ENCODE assay signal across 34 cellular contexts in the genomic region with DNA sequence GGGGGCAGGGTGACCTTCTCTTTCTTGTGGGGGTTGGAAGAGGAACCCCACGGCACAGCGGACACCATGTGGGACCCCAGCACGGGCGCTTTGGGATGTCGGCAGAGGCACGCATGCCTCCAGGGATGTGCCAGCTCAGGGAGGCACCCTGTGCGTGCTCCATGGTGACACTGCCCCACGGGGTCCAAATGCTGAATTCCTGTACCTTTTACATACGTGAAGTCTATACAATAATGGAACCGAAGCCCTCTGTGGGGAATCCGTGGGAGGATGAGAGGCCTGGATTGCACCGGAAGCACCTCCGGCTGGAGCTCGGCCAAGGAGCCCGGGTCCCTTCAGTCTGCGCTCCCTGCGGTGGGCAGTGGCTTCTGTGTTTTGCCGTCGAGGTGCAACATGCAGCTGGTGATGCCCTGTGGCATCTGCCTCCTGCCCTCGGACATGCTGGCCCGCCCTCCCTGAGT.
"Had no signal": no experiment of that assay in that cellular context is flagged by ENCODE, and none has a peak within 500 bp of the region (broad histone marks: within the 10 kb centered on the region; RNA-seq: fewer than 3 reads in every experiment).

No MANE protein-coding gene starts in this region.

- H3K36me3 Mint-ChIP-seq: activated CD4-positive, alpha-beta memory T cell treated with anti-CD3 and anti-CD28 coated beads for 36 hours; activated CD8-positive, alpha-beta memory T cell treated with anti-CD3 and anti-CD28 coated beads, Interleukin-2, amount 10 ng/mL, durations not matched to agents 7 days and 5 days; activated naive CD4-positive, alpha-beta T cell treated with anti-CD3 and anti-CD28 coated beads, Interleukin-2, amount 50 U/mL, for 24 hours; activated naive CD8-positive, alpha-beta T cell treated with anti-CD3 and anti-CD28 coated beads for 36 hours had no signal

- H3K4me1 Mint-ChIP-seq: activated CD4-positive, alpha-beta T cell treated with anti-CD3 and anti-CD28 coated beads, Interleukin-2, amount 10 ng/mL, durations not matched to agents 24 days and 14 days; activated CD8-positive, alpha-beta memory T cell treated with anti-CD3 and anti-CD28 coated beads, Interleukin-2, amount 10 ng/mL, durations not matched to agents 7 days and 5 days; activated naive CD4-positive, alpha-beta T cell treated with anti-CD3 and anti-CD28 coated beads, Interleukin-2, amount 50 U/mL, for 24 hours; activated naive CD8-positive, alpha-beta T cell treated with anti-CD3 and anti-CD28 coated beads, Interleukin-2, amount 50 U/mL, for 24 hours; endodermal cell; T-helper 17 cell had no signal

- H3K36me3 ChIP-seq: adrenal gland, colonic mucosa, esophagus muscularis mucosa, gastrocnemius medialis had no signal

- ATAC-seq: activated CD4-positive, alpha-beta T cell treated with anti-CD3 and anti-CD28 coated beads for 36 hours; activated CD8-positive, alpha-beta memory T cell treated with anti-CD3 and anti-CD28 coated beads, Interleukin-2, amount 10 ng/mL, durations not matched to agents 7 days and 5 days; activated CD8-positive, alpha-beta T cell treated with anti-CD3 and anti-CD28 coated beads, Interleukin-2, amount 10 ng/mL, durations not matched to agents 7 days and 5 days; activated naive CD8-positive, alpha-beta T cell treated with anti-CD3 and anti-CD28 coated beads, Interleukin-2, amount 50 U/mL, for 24 hours; body of pancreas; foreskin keratinocyte; gastrocnemius medialis; T-helper 17 cell had no signal

- H3K27ac ChIP-seq: adrenal gland, body of pancreas, colonic mucosa, dorsolateral prefrontal cortex, esophagus muscularis mucosa, foreskin keratinocyte, gastrocnemius medialis had no signal

- H3K9me3 ChIP-seq: adrenal gland, body of pancreas, colonic mucosa, esophagus muscularis mucosa, gastrocnemius medialis had no signal

- H3K4me1 ChIP-seq: adrenal gland, body of pancreas, colonic mucosa, esophagus muscularis mucosa, foreskin keratinocyte, gastrocnemius medialis had no signal

- H3K27me3 ChIP-seq: adrenal gland, body of pancreas, colonic mucosa, dorsolateral prefrontal cortex, esophagus muscularis mucosa, foreskin keratinocyte, gastrocnemius medialis had no signal

- DNase-seq: activated CD4-positive, alpha-beta memory T cell treated with anti-CD3 and anti-CD28 coated beads for 36 hours; activated CD4-positive, alpha-beta T cell treated with anti-CD3 and anti-CD28 coated beads for 36 hours; activated CD4-positive, alpha-beta T cell treated with anti-CD3 and anti-CD28 coated beads, Interleukin-2, amount 10 ng/mL, durations not matched to agents 24 days and 14 days; activated CD4-positive, CD25-positive, alpha-beta regulatory T cell; activated CD4-positive, CD25-positive, alpha-beta regulatory T cell treated with anti-CD3 and anti-CD28 coated beads, Interleukin-2, amount 50 U/mL, for 72 hours; activated CD8-positive, alpha-beta memory T cell treated with anti-CD3 and anti-CD28 coated beads, Interleukin-2, amount 10 ng/mL, durations not matched to agents 7 days and 5 days; activated CD8-positive, alpha-beta memory T cell treated with anti-CD3 and anti-CD28 coated beads, Interleukin-2, amount 50 U/mL, for 4 hours; activated CD8-positive, alpha-beta T cell treated with anti-CD3 and anti-CD28 coated beads, Interleukin-2, amount 10 ng/mL, durations not matched to agents 7 days and 5 days; activated effector memory CD4-positive, alpha-beta T cell treated with anti-CD3 and anti-CD28 coated beads, Interleukin-2, amount 50 U/mL, for 16 hours; activated naive CD4-positive, alpha-beta T cell treated with anti-CD3 and anti-CD28 coated beads for 36 hours; activated naive CD8-positive, alpha-beta T cell treated with anti-CD3 and anti-CD28 coated beads for 36 hours; activated naive CD8-positive, alpha-beta T cell treated with anti-CD3 and anti-CD28 coated beads, Interleukin-2, amount 50 U/mL, for 24 hours; activated T-cell treated with anti-CD3 and anti-CD28 coated beads, Interleukin-2, amount 50 U/mL, for 1 hour; activated T-cell treated with anti-CD3 and anti-CD28 coated beads, Interleukin-2, amount 50 U/mL, for 48 hours; adrenal gland; amygdala; caudate nucleus; colonic mucosa; effector memory CD4-positive, alpha-beta T cell; endodermal cell; erythroblast; foreskin keratinocyte; gastrocnemius medialis; glutamatergic neuron; T-helper 1 cell; T-helper 17 cell had no signal

- H3K4me3 Mint-ChIP-seq: activated CD4-positive, alpha-beta memory T cell treated with anti-CD3 and anti-CD28 coated beads for 36 hours; activated CD4-positive, alpha-beta T cell treated with anti-CD3 and anti-CD28 coated beads for 36 hours; activated CD4-positive, alpha-beta T cell treated with anti-CD3 and anti-CD28 coated beads, Interleukin-2, amount 10 ng/mL, durations not matched to agents 24 days and 14 days; activated CD8-positive, alpha-beta memory T cell treated with anti-CD3 and anti-CD28 coated beads, Interleukin-2, amount 10 ng/mL, durations not matched to agents 7 days and 5 days; activated CD8-positive, alpha-beta T cell treated with anti-CD3 and anti-CD28 coated beads, Interleukin-2, amount 10 ng/mL, durations not matched to agents 7 days and 5 days; activated naive CD4-positive, alpha-beta T cell treated with anti-CD3 and anti-CD28 coated beads for 36 hours; activated naive CD4-positive, alpha-beta T cell treated with anti-CD3 and anti-CD28 coated beads, Interleukin-2, amount 50 U/mL, for 24 hours; activated naive CD8-positive, alpha-beta T cell treated with anti-CD3 and anti-CD28 coated beads for 36 hours; activated naive CD8-positive, alpha-beta T cell treated with anti-CD3 and anti-CD28 coated beads, Interleukin-2, amount 50 U/mL, for 24 hours; activated T-helper 1 cell treated with anti-CD3 and anti-CD28 coated beads, Interleukin-12 subunit alpha, Interleukin-12 subunit beta, Interleukin-2, Interleukin-4 antibody, amounts not matched to agents 30 ng/mL and 10 ng/mL and 1 ng/mL, durations not matched to agents 14 hours and 24 hours and 36 hours; dendritic cell treated with granulocyte-macrophage colony-stimulating factor and Interleukin-4, amounts not matched to agents 40 ng/mL and 50 ng/mL, for 4 days; endodermal cell; T-helper 17 cell; T-helper 2 cell treated with Interferon-gamma antibody and Interleukin-4, amounts not matched to agents 5 μg/mL and 100 μg/mL, for 36 hours had no signal

- H3K27me3 Mint-ChIP-seq: activated CD4-positive, alpha-beta memory T cell treated with anti-CD3 and anti-CD28 coated beads for 36 hours; activated CD4-positive, alpha-beta T cell treated with anti-CD3 and anti-CD28 coated beads for 36 hours; activated CD4-positive, alpha-beta T cell treated with anti-CD3 and anti-CD28 coated beads, Interleukin-2, amount 10 ng/mL, durations not matched to agents 24 days and 14 days; activated CD8-positive, alpha-beta memory T cell treated with anti-CD3 and anti-CD28 coated beads, Interleukin-2, amount 10 ng/mL, durations not matched to agents 7 days and 5 days; activated naive CD4-positive, alpha-beta T cell treated with anti-CD3 and anti-CD28 coated beads, Interleukin-2, amount 50 U/mL, for 24 hours; activated naive CD8-positive, alpha-beta T cell treated with anti-CD3 and anti-CD28 coated beads for 36 hours; activated naive CD8-positive, alpha-beta T cell treated with anti-CD3 and anti-CD28 coated beads, Interleukin-2, amount 50 U/mL, for 24 hours; dendritic cell treated with granulocyte-macrophage colony-stimulating factor and Interleukin-4, amounts not matched to agents 40 ng/mL and 50 ng/mL, for 4 days had no signal

- H3K4me3 ChIP-seq: adrenal gland, body of pancreas, colonic mucosa, dorsolateral prefrontal cortex, esophagus muscularis mucosa, gastrocnemius medialis had no signal

- H3K9me3 Mint-ChIP-seq: activated CD4-positive, alpha-beta memory T cell treated with anti-CD3 and anti-CD28 coated beads for 36 hours; activated CD4-positive, alpha-beta T cell treated with anti-CD3 and anti-CD28 coated beads, Interleukin-2, amount 10 ng/mL, durations not matched to agents 24 days and 14 days; activated naive CD4-positive, alpha-beta T cell treated with anti-CD3 and anti-CD28 coated beads for 36 hours; activated naive CD4-positive, alpha-beta T cell treated with anti-CD3 and anti-CD28 coated beads, Interleukin-2, amount 50 U/mL, for 24 hours; activated naive CD8-positive, alpha-beta T cell treated with anti-CD3 and anti-CD28 coated beads, Interleukin-2, amount 50 U/mL, for 24 hours; activated T-helper 1 cell treated with anti-CD3 and anti-CD28 coated beads, Interleukin-12 subunit alpha, Interleukin-12 subunit beta, Interleukin-2, Interleukin-4 antibody, amounts not matched to agents 30 ng/mL and 10 ng/mL and 1 ng/mL, durations not matched to agents 14 hours and 24 hours and 36 hours; activated T-helper 2 cell treated with anti-CD3 and anti-CD28 coated beads, Interferon-gamma antibody, Interleukin-2, Interleukin-4, amounts not matched to agents 10 μg/mL and 5 μg/mL and 100 μg/mL, durations not matched to agents 14 hours and 24 hours and 36 hours; dendritic cell treated with granulocyte-macrophage colony-stimulating factor and Interleukin-4, amounts not matched to agents 40 ng/mL and 50 ng/mL, for 4 days; T-helper 2 cell treated with Interferon-gamma antibody and Interleukin-4, amounts not matched to agents 5 μg/mL and 100 μg/mL, for 36 hours had no signal

- H3K27ac Mint-ChIP-seq: activated CD4-positive, alpha-beta memory T cell treated with anti-CD3 and anti-CD28 coated beads for 36 hours; activated CD4-positive, alpha-beta T cell treated with anti-CD3 and anti-CD28 coated beads for 36 hours; activated CD4-positive, alpha-beta T cell treated with anti-CD3 and anti-CD28 coated beads, Interleukin-2, amount 10 ng/mL, durations not matched to agents 24 days and 14 days; activated CD8-positive, alpha-beta memory T cell treated with anti-CD3 and anti-CD28 coated beads, Interleukin-2, amount 10 ng/mL, durations not matched to agents 7 days and 5 days; activated CD8-positive, alpha-beta T cell treated with anti-CD3 and anti-CD28 coated beads, Interleukin-2, amount 10 ng/mL, durations not matched to agents 7 days and 5 days; activated naive CD4-positive, alpha-beta T cell treated with anti-CD3 and anti-CD28 coated beads for 36 hours; activated naive CD8-positive, alpha-beta T cell treated with anti-CD3 and anti-CD28 coated beads for 36 hours; activated naive CD8-positive, alpha-beta T cell treated with anti-CD3 and anti-CD28 coated beads, Interleukin-2, amount 50 U/mL, for 24 hours; activated T-helper 1 cell treated with anti-CD3 and anti-CD28 coated beads, Interleukin-12 subunit alpha, Interleukin-12 subunit beta, Interleukin-2, Interleukin-4 antibody, amounts not matched to agents 30 ng/mL and 10 ng/mL and 1 ng/mL, durations not matched to agents 14 hours and 24 hours and 36 hours; activated T-helper 2 cell treated with anti-CD3 and anti-CD28 coated beads, Interferon-gamma antibody, Interleukin-2, Interleukin-4, amounts not matched to agents 10 μg/mL and 5 μg/mL and 100 μg/mL, durations not matched to agents 14 hours and 24 hours and 36 hours; dendritic cell treated with granulocyte-macrophage colony-stimulating factor and Interleukin-4, amounts not matched to agents 40 ng/mL and 50 ng/mL, for 4 days; endodermal cell; T-helper 17 cell; T-helper 2 cell treated with Interferon-gamma antibody and Interleukin-4, amounts not matched to agents 5 μg/mL and 100 μg/mL, for 36 hours had no signal
